In genomic region chr16:29219562-29219961, GRCh38 we compare ENCODE assay signal across 7 cellular contexts.
A peak's percentile ranks its signal among the peaks of the same experiment; 100 is the strongest.
DNase-seq lines count a peak whose midpoint lies in the region; ATAC-seq and TF ChIP-seq lines count a peak whose summit lies in the region.
"Not testable (repeated sequence)": the region's sequence is repeated elsewhere in the genome, so short reads cannot be mapped to it uniquely, and the experiment has no call there.

No MANE protein-coding gene starts in this region.

- H3K9me1 ChIP-seq in IMR-90 (ENCODE audit: insufficient read depth, low read length), result peaks cover 17% of the 10 kb centered on the region

- H3K4me3 ChIP-seq in CD4-positive, CD25-positive, alpha-beta regulatory T cell (ENCODE audit: low read depth, low read length); smooth muscle cell: not testable (repeated sequence)
- peak overlapping the region; percentile 58 for H3K4me3 ChIP-seq in IMR-90 (ENCODE audit: insufficient read depth, low read depth, low read length)
- peak overlapping the region; percentile 78 for H3K4me3 ChIP-seq in adipocyte (ENCODE audit: low read length)
- H3K4me3 ChIP-seq in fibroblast of pulmonary artery (replicated peaks; ENCODE audit: low read depth, low read length), result peak overlapping the region; percentile 33
- peak overlapping the region in 1 of 2 experiments; percentile 94 for H3K4me3 ChIP-seq in mesenchymal stem cell (ENCODE audit: insufficient read depth in 1 of 2, low read depth in 1 of 2, low read length in 2 of 2)

- POLR2A ChIA-PET in IMR-90 (lab: Charles Lee; ENCODE audit: unreplicated experiment); MCF 10A (lab: Yijun Ruan, JAX): not testable (repeated sequence)

- not testable (repeated sequence) for BruUV-seq in IMR-90 (replicated peaks; lab: Mats Ljungman, UMichigan); MCF 10A (replicated peaks; lab: Mats Ljungman, UMichigan)

- not testable (repeated sequence) for H3K27me3 ChIP-seq in CD4-positive, CD25-positive, alpha-beta regulatory T cell (ENCODE audit: control insufficient read depth, insufficient read depth, low read length); IMR-90 (ENCODE audit: control insufficient read depth, insufficient read depth, low read length); adipocyte (replicated peaks; ENCODE audit: control insufficient read depth, insufficient read depth, low read length); mesenchymal stem cell (ENCODE audit: control insufficient read depth in 1 of 2, insufficient read depth in 1 of 2, low read length in 2 of 2); smooth muscle cell (ENCODE audit: low read depth)

- not testable (repeated sequence) for H3K4me1 ChIP-seq in CD4-positive, CD25-positive, alpha-beta regulatory T cell (ENCODE audit: control insufficient read depth, insufficient read depth, low read length, poor library complexity, severe bottlenecking); smooth muscle cell (ENCODE audit: low read depth)
- H3K4me1 ChIP-seq in IMR-90 (ENCODE audit: control insufficient read depth, insufficient read depth, low read length) (peaks cover 22% of the 10 kb centered on the region), adipocyte (ENCODE audit: control insufficient read depth, insufficient read depth, low read length) (peaks cover 30% of the 10 kb centered on the region), mesenchymal stem cell (ENCODE audit: control insufficient read depth, insufficient read depth, low read depth, low read length) (peaks cover 22% of the 10 kb centered on the region)

- peak overlapping the region; percentile 99 for H2BK120ac ChIP-seq in IMR-90 (ENCODE audit: low read depth, low read length)
- not testable (repeated sequence) for H2BK120ac ChIP-seq in mesenchymal stem cell (ENCODE audit: low read depth, low read length)

- in situ Hi-C loops in IMR-90 (cut with MboI; ENCODE audit: low sequenced_read_pairs), result not testable (repeated sequence)

- not testable (repeated sequence) for H3K9me3 Mint-ChIP-seq in CD4-positive, CD25-positive, alpha-beta regulatory T cell; MCF 10A (ENCODE audit: unreplicated experiment)

- H3K9me3 ChIP-seq in CD4-positive, CD25-positive, alpha-beta regulatory T cell (ENCODE audit: control insufficient read depth in 2 of 2, low read length in 2 of 2); adipocyte (ENCODE audit: control insufficient read depth, low read length); mesenchymal stem cell (ENCODE audit: control insufficient read depth, low read length); smooth muscle cell (replicated peaks; ENCODE audit: low read depth): not testable (repeated sequence)
- H3K9me3 ChIP-seq in IMR-90 (ENCODE audit: control insufficient read depth, insufficient read depth, low read length), result peaks cover 31% of the 10 kb centered on the region

- peak overlapping the region; percentile 99 for H2BK5ac ChIP-seq in IMR-90 (ENCODE audit: low read depth, low read length, poor library complexity, severe bottlenecking)
- H2BK5ac ChIP-seq in mesenchymal stem cell (ENCODE audit: low read depth, low read length, poor library complexity, severe bottlenecking), result not testable (repeated sequence)

- H2AFZ ChIP-seq in IMR-90 (replicated peaks; ENCODE audit: low read length, poor library complexity), result peak overlapping the region; percentile 57
- H2AFZ ChIP-seq in mesenchymal stem cell (ENCODE audit: low read depth, low read length); smooth muscle cell (ENCODE audit: low read depth): not testable (repeated sequence)

- peaks cover 14 to 36% of the 10 kb centered on the region in 2 experiments for H3K79me1 ChIP-seq in IMR-90 (ENCODE audit: low read depth in 1 of 2, low read length in 2 of 2)
- not testable (repeated sequence) for H3K79me1 ChIP-seq in mesenchymal stem cell (replicated peaks; ENCODE audit: low read length, poor library complexity, severe bottlenecking)

- H3K4me3 Mint-ChIP-seq in CD4-positive, CD25-positive, alpha-beta regulatory T cell, result peak overlapping the region in 1 of 4 donors; percentile 8
- peak overlapping the region; percentile 25 for H3K4me3 Mint-ChIP-seq in MCF 10A (ENCODE audit: unreplicated experiment)

- not testable (repeated sequence) for DNase-seq in CD4-positive, CD25-positive, alpha-beta regulatory T cell; IMR-90; adipocyte (ENCODE audit: low read depth); MCF 10A (ENCODE audit: unreplicated experiment); fibroblast of pulmonary artery (ENCODE audit: low read depth); mesenchymal stem cell; smooth muscle cell (lab: John Stamatoyannopoulos, UW; ENCODE audit: unreplicated experiment)

- H3K27ac ChIP-seq in CD4-positive, CD25-positive, alpha-beta regulatory T cell (ENCODE audit: insufficient read depth, low read length, poor library complexity, severe bottlenecking); smooth muscle cell (ENCODE audit: low read depth): not testable (repeated sequence)
- H3K27ac ChIP-seq in IMR-90 (ENCODE audit: insufficient read depth, low read length), result peak overlapping the region; percentile 100
- H3K27ac ChIP-seq in mesenchymal stem cell (ENCODE audit: low read length, poor library complexity, severe bottlenecking), result peak overlapping the region; percentile 97

- H3K36me3 Mint-ChIP-seq in CD4-positive, CD25-positive, alpha-beta regulatory T cell, result peaks cover 25% of the 10 kb centered on the region
- H3K36me3 Mint-ChIP-seq in MCF 10A (ENCODE audit: insufficient read depth, unreplicated experiment), result not testable (repeated sequence)

- H3K9ac ChIP-seq in IMR-90 (ENCODE audit: low read depth, low read length), result peak overlapping the region; percentile 90; the same call in 1 of the 2 replicates
- H3K9ac ChIP-seq in adipocyte (ENCODE audit: low read length), result peak overlapping the region; percentile 84
- H3K9ac ChIP-seq in mesenchymal stem cell (ENCODE audit: low read length), result peak overlapping the region; percentile 84
- not testable (repeated sequence) for H3K9ac ChIP-seq in smooth muscle cell (ENCODE audit: low read depth)

- H4K5ac ChIP-seq in IMR-90 (ENCODE audit: low read depth, low read length), result peak overlapping the region; percentile 99

- H3K14ac ChIP-seq in IMR-90 (replicated peaks; ENCODE audit: low read depth, low read length), result peak overlapping the region; percentile 100
- H3K14ac ChIP-seq in mesenchymal stem cell (ENCODE audit: low read length in 2 of 2), result peak overlapping the region in 1 of 2 experiments; percentile 93

- not testable (repeated sequence) for H3F3A ChIP-seq in smooth muscle cell (ENCODE audit: low read depth)

- H3K18ac ChIP-seq in IMR-90 (ENCODE audit: low read depth, low read length) (peak overlapping the region; percentile 100), mesenchymal stem cell (ENCODE audit: low read depth in 1 of 2, low read length in 2 of 2) (peak overlapping the region in 1 of 2 experiments; percentile 86)

- CTCF ChIA-PET in IMR-90 (lab: Yijun Ruan, JAX); MCF 10A (lab: Yijun Ruan, JAX): not testable (repeated sequence)

- peak overlapping the region; percentile 85 to 95 for H4K8ac ChIP-seq in IMR-90 (ENCODE audit: low read depth in 2 of 2, low read length in 2 of 2)
- H4K8ac ChIP-seq in mesenchymal stem cell (ENCODE audit: low read length), result peak overlapping the region; percentile 21

- not testable (repeated sequence) for TF ChIP-seq CTCF in IMR-90 (conservative IDR thresholded peaks at IDR 0.05; ENCODE audit: low read depth, low read length); MCF 10A (IDR thresholded peaks at IDR 0.05; ENCODE audit: unreplicated experiment); fibroblast of pulmonary artery (IDR thresholded peaks at IDR 0.05; ENCODE audit: low read length, missing control alignments); smooth muscle cell (IDR thresholded peaks at IDR 0.05; ENCODE audit: borderline replicate concordance, insufficient read depth, poor library complexity, severe bottlenecking)

- not testable (repeated sequence) for H3K79me2 ChIP-seq in smooth muscle cell (ENCODE audit: low read depth)

- 99% methylated on average over 12 of the region's 16 CpGs; no CpG with 5 or more reads in 1 of the 2 experiments for WGBS in IMR-90 (ENCODE audit: extremely low coverage in 2 of 2, insufficient read length in 1 of 2), 2 experiments
- 97% methylated on average over 16 of the region's 16 CpGs for WGBS in mesenchymal stem cell
- WGBS in smooth muscle cell (ENCODE audit: low lambda C conversion rate), result 97% methylated on average over 16 of the region's 16 CpGs

- peaks cover 0 to 18% (median 4%) of the 10 kb centered on the region in 4 donors for H3K4me1 Mint-ChIP-seq in CD4-positive, CD25-positive, alpha-beta regulatory T cell
- H3K4me1 Mint-ChIP-seq in MCF 10A (ENCODE audit: insufficient read depth, unreplicated experiment), result peaks cover 11% of the 10 kb centered on the region

- H3K4me2 ChIP-seq in IMR-90 (ENCODE audit: low read depth, low read length) (peak overlapping the region; percentile 99), smooth muscle cell (peak overlapping the region; percentile 74)
- H3K4me2 ChIP-seq in mesenchymal stem cell (ENCODE audit: low read length, poor library complexity, severe bottlenecking), result not testable (repeated sequence)

- peak overlapping the region; percentile 89 for H3K23ac ChIP-seq in IMR-90 (ENCODE audit: low read depth, low read length)
- not testable (repeated sequence) for H3K23ac ChIP-seq in mesenchymal stem cell (ENCODE audit: low read length in 2 of 2)

- H3K56ac ChIP-seq in IMR-90 (ENCODE audit: extremely low read depth, insufficient read depth, low read length), result peak overlapping the region; percentile 93

- not testable (repeated sequence) for TF ChIP-seq RAD21 in IMR-90 (IDR thresholded peaks at IDR 0.05; ENCODE audit: low read length)

- H2BK15ac ChIP-seq in IMR-90 (ENCODE audit: low read depth, low read length), result peak overlapping the region; percentile 97
- H2BK15ac ChIP-seq in mesenchymal stem cell (ENCODE audit: low read depth, poor library complexity, severe bottlenecking), result not testable (repeated sequence)

- intact Hi-C loops in IMR-90 (cut with micrococcal nuclease); MCF 10A (cut with micrococcal nuclease): not testable (repeated sequence)

- not testable (repeated sequence) for H3K27me3 Mint-ChIP-seq in CD4-positive, CD25-positive, alpha-beta regulatory T cell; MCF 10A (ENCODE audit: insufficient read depth, unreplicated experiment)

- H2BK20ac ChIP-seq in IMR-90 (ENCODE audit: low read depth, low read length), result peak overlapping the region; percentile 98

- H3K36me3 ChIP-seq in CD4-positive, CD25-positive, alpha-beta regulatory T cell (ENCODE audit: control insufficient read depth, insufficient read depth, low read length); adipocyte (ENCODE audit: control insufficient read depth, insufficient read depth, low read length, severe bottlenecking); mesenchymal stem cell (ENCODE audit: control insufficient read depth in 1 of 2, insufficient read depth in 2 of 2, low read depth in 1 of 2, low read length in 2 of 2); smooth muscle cell (ENCODE audit: low read depth): not testable (repeated sequence)
- peaks cover 26% of the 10 kb centered on the region for H3K36me3 ChIP-seq in IMR-90 (ENCODE audit: control insufficient read depth, insufficient read depth, low read length)

- not testable (repeated sequence) for H4K20me1 ChIP-seq in IMR-90 (ENCODE audit: insufficient read depth, low read length); smooth muscle cell (ENCODE audit: low read depth)

- H3K4ac ChIP-seq in IMR-90 (ENCODE audit: low read depth, low read length) (peak overlapping the region; percentile 100), mesenchymal stem cell (ENCODE audit: low read depth in 1 of 2, low read length in 2 of 2) (peak overlapping the region in 1 of 2 experiments; percentile 71)

- peak overlapping the region in 2 of 3 donors; percentile 52 to 70 for H3K27ac Mint-ChIP-seq in CD4-positive, CD25-positive, alpha-beta regulatory T cell
- H3K27ac Mint-ChIP-seq in MCF 10A (ENCODE audit: low read depth, unreplicated experiment), result not testable (repeated sequence)

- TF ChIP-seq POLR2A in IMR-90 (IDR thresholded peaks at IDR 0.05; ENCODE audit: low read depth, low read length), result not testable (repeated sequence)

- peak overlapping the region; percentile 99 for H4K91ac ChIP-seq in IMR-90 (ENCODE audit: insufficient read depth, low read depth, low read length)
- H4K91ac ChIP-seq in mesenchymal stem cell (ENCODE audit: low read length), result peak overlapping the region; percentile 86

- H2BK12ac ChIP-seq in mesenchymal stem cell (ENCODE audit: low read length in 2 of 2), result peak overlapping the region; percentile 29 to 75

- dilution Hi-C loops in IMR-90 (cut with HindIII; ENCODE audit: low sequenced_read_pairs, unreplicated experiment), result not testable (repeated sequence)

- H2AK5ac ChIP-seq in IMR-90 (ENCODE audit: low read depth, low read length) (peak overlapping the region; percentile 100), mesenchymal stem cell (ENCODE audit: low read length, severe bottlenecking) (peak overlapping the region; percentile 86)

- ATAC-seq in CD4-positive, CD25-positive, alpha-beta regulatory T cell (ENCODE audit: low read depth in 2 of 2); IMR-90 (ENCODE audit: low read depth): not testable (repeated sequence)

- peak overlapping the region; percentile 60 for H2AK9ac ChIP-seq in IMR-90 (replicated peaks; ENCODE audit: low read depth, low read length, poor library complexity)
